Comparison of ENCODE assay signal across 10 cellular contexts in the genomic region with DNA sequence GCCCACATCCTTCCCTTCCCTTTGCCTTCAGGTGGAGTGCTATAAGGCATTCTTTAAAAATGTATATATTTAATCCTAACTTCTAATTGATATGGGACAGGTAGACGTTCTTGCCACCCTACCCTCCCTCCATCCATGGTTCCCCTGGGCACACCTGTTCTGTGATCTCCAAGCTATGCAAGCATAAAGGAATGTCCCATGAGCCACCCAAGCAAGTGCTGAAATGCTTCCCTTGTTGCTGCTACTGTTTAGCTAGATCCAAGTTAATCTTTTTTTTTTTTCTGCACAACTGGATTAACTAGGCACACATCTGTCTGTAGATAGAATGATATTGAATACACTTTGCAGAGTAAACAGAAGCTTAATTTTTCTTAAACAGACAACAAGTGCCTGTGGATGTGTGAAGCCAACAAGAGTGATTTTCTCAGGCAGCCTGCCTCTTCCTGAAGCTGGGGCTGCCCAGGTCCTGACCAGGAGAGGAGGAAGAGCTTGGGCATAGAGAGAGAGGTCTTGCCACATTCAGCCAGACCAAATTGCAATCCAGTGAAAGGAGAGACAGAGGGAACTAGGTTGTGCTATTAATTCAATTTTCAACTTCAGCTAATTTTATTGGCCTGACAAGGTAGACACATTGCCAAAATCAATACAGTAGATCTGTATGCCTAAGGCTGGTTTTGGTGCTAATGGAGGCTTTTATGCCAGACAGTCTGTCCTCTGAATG.
"Had no signal": no experiment of that assay in that cellular context is flagged by ENCODE, and none has a peak within 500 bp of the region (broad histone marks: within the 10 kb centered on the region; RNA-seq: fewer than 3 reads in every experiment).

No MANE protein-coding gene starts in this region.

- H3K4me3 ChIP-seq: gastrocnemius medialis, left lung had no signal

- ATAC-seq: gastrocnemius medialis; left lung; stimulated activated effector memory CD8-positive, alpha-beta T cell treated with anti-CD3 and anti-CD28 coated beads, Interleukin-12 subunit alpha, Interleukin-12 subunit beta, amount 100 ng/mL, for 72 hours had no signal

- H3K36me3 ChIP-seq: gastrocnemius medialis, left lung had no signal

- DNase-seq: activated CD4-positive, alpha-beta T cell treated with anti-CD3 and anti-CD28 coated beads, Interleukin-2, amount 10 ng/mL, durations not matched to agents 7 days and 5 days; activated naive CD4-positive, alpha-beta T cell; activated naive CD8-positive, alpha-beta T cell treated with anti-CD3 and anti-CD28 coated beads, Interleukin-2, amount 10 ng/mL, durations not matched to agents 7 days and 5 days; cerebellar nuclear complex; effector memory CD4-positive, alpha-beta T cell; gastrocnemius medialis; islet precursor cell; left lung; naive B cell had no signal

- H3K27me3 ChIP-seq: gastrocnemius medialis, left lung had no signal
